30 cellular contexts compared by ENCODE assay signal in the genomic region with DNA sequence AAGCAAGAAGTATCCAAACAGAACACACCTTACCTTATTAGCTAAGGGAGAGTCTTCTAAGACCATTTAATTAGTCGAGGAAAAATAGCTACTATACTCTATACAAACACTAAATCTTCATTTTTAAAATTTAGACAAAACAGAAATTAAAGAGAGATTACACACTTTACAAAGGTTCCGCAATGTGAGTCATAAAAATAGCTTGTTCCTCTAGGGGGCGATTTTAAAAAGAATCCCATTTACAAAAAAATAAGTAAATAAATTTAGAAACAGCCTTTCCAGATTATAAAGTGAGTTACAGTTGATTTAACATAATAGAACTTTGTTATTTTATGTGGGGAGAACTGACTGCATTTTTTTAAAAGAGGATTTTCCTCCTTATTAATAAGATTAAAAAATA.
DNase-seq lines count a peak whose midpoint lies in the region; ATAC-seq and TF ChIP-seq lines count a peak whose summit lies in the region.
"Had no signal": no experiment of that assay in that cellular context is flagged by ENCODE, and none has a peak within 500 bp of the region (broad histone marks: within the 10 kb centered on the region; RNA-seq: fewer than 3 reads in every experiment).

No MANE protein-coding gene starts in this region.

- H3K9me3 ChIP-seq in OCI-LY3 (ENCODE audit: insufficient read depth, low read length) (no peaks in the 10 kb centered on the region), osteoblast (ENCODE audit: low read depth, low read length) (no peaks in the 10 kb centered on the region), esophagus squamous epithelium (no peaks in the 10 kb centered on the region)
- H3K9me3 ChIP-seq: adrenal gland, body of pancreas, gastroesophageal sphincter, HAP-1, neutrophil, psoas muscle, sigmoid colon had no signal

- no peak for ATAC-seq in GM21367 (IDR thresholded peaks at IDR 0.05; ENCODE audit: unreplicated experiment)
- ATAC-seq: body of pancreas; CD8-positive, alpha-beta T cell; gastroesophageal sphincter; left colon; psoas muscle; stimulated activated naive B cell treated with anti-CD40 and anti-IgM and Interleukin-4, amounts not matched to agents 10 μg/mL and 1 μg/mL and 100 μg/mL, for 72 hours had no signal

- H3K9ac ChIP-seq in OCI-LY3 (ENCODE audit: low read length) = no peak overlapping the region

- 53 to 67% methylated on average over 3 of the region's 3 CpGs for WGBS in esophagus squamous epithelium, 2 donors

- H3K4me1 ChIP-seq in OCI-LY3 (ENCODE audit: low read length) (peaks cover 17% of the 10 kb centered on the region), osteoblast (ENCODE audit: insufficient read depth, low read length) (no peaks in the 10 kb centered on the region), esophagus squamous epithelium (peaks cover 0 to 11% (median 0%) of the 10 kb centered on the region in 3 donors)
- H3K4me1 ChIP-seq: adrenal gland, gastroesophageal sphincter, HAP-1, psoas muscle, sigmoid colon had no signal

- H3K79me2 ChIP-seq in OCI-LY3 (ENCODE audit: low read length) (no peaks in the 10 kb centered on the region), osteoblast (ENCODE audit: insufficient read depth, low read length) (no peaks in the 10 kb centered on the region)

- H3K27me3 ChIP-seq in OCI-LY3 (ENCODE audit: low read depth, low read length) (no peaks in the 10 kb centered on the region), osteoblast (ENCODE audit: insufficient read depth, low read length) (no peaks in the 10 kb centered on the region), esophagus squamous epithelium (no peaks in the 10 kb centered on the region)
- H3K27me3 ChIP-seq: adrenal gland, body of pancreas, gastroesophageal sphincter, neutrophil, sigmoid colon had no signal

- no peaks in the 10 kb centered on the region for H3K36me3 Mint-ChIP-seq in endothelial cell (ENCODE audit: low read depth, unreplicated experiment)
- H3K36me3 Mint-ChIP-seq: CD8-positive, alpha-beta T cell; immature natural killer cell; memory B cell; stimulated activated naive B cell treated with anti-CD40 and anti-IgM and Interleukin-4, amounts not matched to agents 10 μg/mL and 1 μg/mL and 100 μg/mL, for 72 hours had no signal

- no peak overlapping the region for H3K27ac Mint-ChIP-seq in endothelial cell (ENCODE audit: unreplicated experiment)
- H3K27ac Mint-ChIP-seq: CD8-positive, alpha-beta T cell; immature natural killer cell; memory B cell; stimulated activated naive B cell treated with anti-CD40 and anti-IgM and Interleukin-4, amounts not matched to agents 10 μg/mL and 1 μg/mL and 100 μg/mL, for 72 hours had no signal

- H3K4me3 Mint-ChIP-seq in endothelial cell (ENCODE audit: unreplicated experiment) = no peak overlapping the region
- H3K4me3 Mint-ChIP-seq: CD8-positive, alpha-beta T cell; immature natural killer cell; memory B cell; stimulated activated naive B cell treated with anti-CD40 and anti-IgM and Interleukin-4, amounts not matched to agents 10 μg/mL and 1 μg/mL and 100 μg/mL, for 72 hours had no signal

- no peaks in the 10 kb centered on the region for H4K20me1 ChIP-seq in OCI-LY3 (ENCODE audit: insufficient read depth, low read length)
- no peaks in the 10 kb centered on the region for H4K20me1 ChIP-seq in osteoblast (ENCODE audit: insufficient read depth, low read length)

- H3K36me3 ChIP-seq in OCI-LY3 (replicated peaks; ENCODE audit: low read depth, low read length) (no peaks in the 10 kb centered on the region), osteoblast (ENCODE audit: insufficient read depth, low read length) (no peaks in the 10 kb centered on the region), esophagus squamous epithelium (no peaks in the 10 kb centered on the region)
- H3K36me3 ChIP-seq: adrenal gland, gastroesophageal sphincter, HAP-1, neutrophil, sigmoid colon, WERI-Rb-1 had no signal

- peaks cover 3% of the 10 kb centered on the region for H3K27me3 Mint-ChIP-seq in endothelial cell (ENCODE audit: unreplicated experiment)
- H3K27me3 Mint-ChIP-seq: memory B cell; stimulated activated naive B cell treated with anti-CD40 and anti-IgM and Interleukin-4, amounts not matched to agents 10 μg/mL and 1 μg/mL and 100 μg/mL, for 72 hours had no signal

- H3K4me2 ChIP-seq in OCI-LY3 (ENCODE audit: low read length) = no peak overlapping the region
- H3K4me2 ChIP-seq in osteoblast (ENCODE audit: insufficient read depth, low read length) = no peak overlapping the region

- H2AFZ ChIP-seq in OCI-LY3 (ENCODE audit: low read depth, low read length) (no peak overlapping the region), osteoblast (ENCODE audit: low read length) (no peak overlapping the region)

- no peaks in the 10 kb centered on the region for H3K4me1 Mint-ChIP-seq in endothelial cell (ENCODE audit: unreplicated experiment)
- H3K4me1 Mint-ChIP-seq: immature natural killer cell, memory B cell had no signal

- no peak overlapping the region for H3K4me3 ChIP-seq in OCI-LY3 (ENCODE audit: low read length)
- H3K4me3 ChIP-seq in osteoblast (ENCODE audit: insufficient read depth, low read length) = no peak overlapping the region
- H3K4me3 ChIP-seq in esophagus squamous epithelium = no peak overlapping the region
- H3K4me3 ChIP-seq: adrenal gland, body of pancreas, gastroesophageal sphincter, HAP-1, psoas muscle, sigmoid colon had no signal

- intact Hi-C loops in esophagus squamous epithelium (cut with DNase I) = no loop called here

- DNase-seq in ELR (ENCODE audit: low read depth) = peak; percentile 3
- DNase-seq in endothelial cell (ENCODE audit: low spot score) = no peak
- no peak for DNase-seq in osteoblast (ENCODE audit: insufficient read length, low spot score, missing footprints)
- DNase-seq in A172 (ENCODE audit: low spot score) = no peak
- DNase-seq in esophagus squamous epithelium (lab: John Stamatoyannopoulos, UW) = no peak
- no peak for DNase-seq in DMS79 treated with DMSO at 0.1 percent for 48 hours (lab: John Stamatoyannopoulos, UW)
- DNase-seq: activated CD4-positive, alpha-beta T cell treated with anti-CD3 and anti-CD28 coated beads for 48 hours; activated naive CD4-positive, alpha-beta T cell; activated T-cell treated with anti-CD3 and anti-CD28 coated beads, Interleukin-2, amount 50 U/mL, for 48 hours; adrenal gland; body of pancreas; CD8-positive, alpha-beta T cell; cerebellar nuclear complex; hypothalamus; immature natural killer cell; left colon; psoas muscle; sigmoid colon; stimulated activated CD4-positive, alpha-beta T cell treated with anti-CD3 and anti-CD28 coated beads, Interleukin-4, amount 100 ng/mL, for 4 hours; stimulated activated naive B cell treated with anti-CD40 and anti-IgM and Interleukin-4, amounts not matched to agents 10 μg/mL and 1 μg/mL and 100 μg/mL, for 72 hours; SW 1271; T1000; WERI-Rb-1 had no signal

- H3K27ac ChIP-seq in OCI-LY3 (ENCODE audit: low read length) (no peak overlapping the region), osteoblast (ENCODE audit: low read depth, low read length) (no peak overlapping the region), esophagus squamous epithelium (no peak overlapping the region)
- H3K27ac ChIP-seq: adrenal gland, body of pancreas, epithelial cell of prostate, gastroesophageal sphincter, neutrophil, psoas muscle, sigmoid colon, WERI-Rb-1 had no signal

- TF ChIP-seq POLR2A in esophagus squamous epithelium (IDR thresholded peaks at IDR 0.05) = no peak

- TF ChIP-seq CTCF in OCI-LY3 (IDR thresholded peaks at IDR 0.05; ENCODE audit: low read depth, low read length) (peak; percentile 28; the same call in 1 of the 2 replicates), endothelial cell (IDR thresholded peaks at IDR 0.05; ENCODE audit: unreplicated experiment) (peak; percentile 37), osteoblast (IDR thresholded peaks at IDR 0.05; ENCODE audit: extremely low read depth, low read depth, low read length) (peak; percentile 22), esophagus squamous epithelium (IDR thresholded peaks at IDR 0.05) (no peak)

- H3K9me3 Mint-ChIP-seq in endothelial cell (ENCODE audit: unreplicated experiment) = no peaks in the 10 kb centered on the region

Comparison
In these comparisons a context has a peak if more than half of its experiments do, and no peak if none do; other contexts are left out.
1. CTCF ChIP-seq: peak in OCI-LY3 (single experiment), endothelial cell (single experiment) and osteoblast (single experiment); none in esophagus squamous epithelium (0 of 6).